ENCODE assay signal across 8 cellular contexts in the genomic region with DNA sequence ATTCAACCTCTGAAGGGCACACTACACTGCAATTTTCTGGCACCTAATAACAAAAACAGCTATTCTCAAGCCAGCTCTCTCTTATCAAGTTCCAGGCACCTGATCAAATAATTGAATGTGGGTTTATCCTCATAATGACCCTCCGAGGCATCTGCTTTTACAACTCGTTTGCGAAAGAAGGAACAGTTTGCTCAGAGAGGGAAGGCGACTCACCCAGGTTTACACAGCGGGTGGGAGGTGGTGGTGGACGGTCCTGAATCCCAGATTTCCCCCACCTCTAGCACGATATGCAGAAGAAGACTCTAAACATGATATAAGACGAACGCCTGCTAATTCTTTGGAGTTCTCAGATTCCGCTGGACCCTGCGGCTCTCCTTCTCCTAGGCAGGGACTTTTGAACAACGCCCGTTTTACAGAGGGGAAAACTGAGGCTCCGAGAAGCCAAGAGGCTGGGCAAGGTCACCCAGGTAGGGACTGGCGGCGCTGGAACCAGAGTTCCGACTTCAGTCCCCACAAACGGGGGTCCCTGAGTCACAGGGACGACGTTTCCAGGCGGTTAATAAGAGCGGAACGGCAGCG. TPM values are rescaled to one million over a fixed set of nuclear protein-coding genes. Genes with fewer than 3 reads are reported as not detected.
A peak's percentile ranks its signal among the peaks of the same experiment; 100 is the strongest.
DNase-seq lines count a peak whose midpoint lies in the region; ATAC-seq and TF ChIP-seq lines count a peak whose summit lies in the region.

No MANE protein-coding gene starts in this region.

- peaks cover 13% of the 10 kb centered on the region for H3K4me1 ChIP-seq in ACC112 (ENCODE audit: control insufficient read depth, insufficient read depth, low read length, unreplicated experiment)
- H3K4me1 ChIP-seq in mucosa of descending colon (ENCODE audit: low read depth), result peaks cover 30% of the 10 kb centered on the region

- H3K9me3 ChIP-seq in mucosa of descending colon, result no peaks in the 10 kb centered on the region

- peaks cover 1% of the 10 kb centered on the region for H3K27me3 Mint-ChIP-seq in IgD-negative memory B cell
- no peaks in the 10 kb centered on the region for H3K27me3 Mint-ChIP-seq in brain

- ATAC-seq in mucosa of descending colon, result no peak
- no peak for ATAC-seq in HG03135 (IDR thresholded peaks at IDR 0.05; ENCODE audit: unreplicated experiment)
- ATAC-seq in HG02970 (IDR thresholded peaks at IDR 0.05; ENCODE audit: low FRiP score, unreplicated experiment), result no peak

- peaks cover 26 to 42% (median 38%) of the 10 kb centered on the region in 3 donors for H3K4me1 Mint-ChIP-seq in IgD-negative memory B cell
- peaks cover 76% of the 10 kb centered on the region for H3K4me1 Mint-ChIP-seq in brain

- H3K9me3 Mint-ChIP-seq in IgD-negative memory B cell (no peaks in the 10 kb centered on the region), brain (no peaks in the 10 kb centered on the region)

- no peaks in the 10 kb centered on the region for H3K27me3 ChIP-seq in ACC112 (ENCODE audit: insufficient read depth, low read length)

- H3K4me3 ChIP-seq in ACC112 (ENCODE audit: low read depth, low read length) (peak overlapping the region; percentile 98), mucosa of descending colon (peak overlapping the region; percentile 94)

- peaks cover 74% of the 10 kb centered on the region for H3K79me2 ChIP-seq in ACC112 (ENCODE audit: control insufficient read depth, insufficient read depth, low read length, unreplicated experiment)

- intact Hi-C loops in mucosa of descending colon (cut with DNase I, micrococcal nuclease), result no loop called here

- H3K27ac Mint-ChIP-seq in IgD-negative memory B cell (peak overlapping the region; percentile 94 to 98 (median 94)), brain (peak overlapping the region; percentile 91 to 96 (median 92))

- H3K4me3 Mint-ChIP-seq in IgD-negative memory B cell, result peak overlapping the region; percentile 84 to 95 (median 88)
- peak overlapping the region; percentile 91 to 94 (median 92) for H3K4me3 Mint-ChIP-seq in brain

- peak overlapping the region; percentile 44; the same call in 1 of the 2 replicates for H3K27ac ChIP-seq in ACC112 (ENCODE audit: low read depth, low read length)

- H2AFZ ChIP-seq in ACC112 (ENCODE audit: low read length, unreplicated experiment), result peak overlapping the region; percentile 87

- peaks cover 7% of the 10 kb centered on the region for H3K36me3 Mint-ChIP-seq in IgD-negative memory B cell
- H3K36me3 Mint-ChIP-seq in brain, result peaks cover 27% of the 10 kb centered on the region

- DNase-seq in mucosa of descending colon, result peak in 1 of 3 donors; percentile 37
- DNase-seq in NCI-H1436 treated with DMSO at 0.1 percent for 48 hours (lab: John Stamatoyannopoulos, UW), result no peak
- no peak for DNase-seq in GDM1 (lab: John Stamatoyannopoulos, UW)

- TF ChIP-seq CTCF in brain (conservative IDR thresholded peaks at IDR 0.05) (no peak), mucosa of descending colon (IDR thresholded peaks at IDR 0.05) (no peak)

- H3K36me3 ChIP-seq in ACC112 (ENCODE audit: insufficient read depth, low read length) (no peaks in the 10 kb centered on the region), mucosa of descending colon (ENCODE audit: low read depth) (no peaks in the 10 kb centered on the region)

RNA-seq across cellular contexts. Expression of gene SGTA, which starts 0.6 kb away (rescaled TPM):
- polyA plus RNA-seq in IgD-negative memory B cell (44.2 TPM), brain (ENCODE audit: insufficient read depth, low read depth, low replicate concordance) (207 TPM)
- 10 to 100 TPM; 37.7 to 52.7 (median 48.9) TPM for total RNA-seq in mucosa of descending colon

RNA-seq across cellular contexts. Expression of gene THOP1, which starts 2.9 kb away (rescaled TPM):
- polyA plus RNA-seq in IgD-negative memory B cell, result 54.4 TPM
- polyA plus RNA-seq in brain (ENCODE audit: insufficient read depth, low read depth, low replicate concordance), result 107 TPM
- total RNA-seq in mucosa of descending colon, result 10 to 100 TPM; 38.5 to 53.1 (median 46.6) TPM

RNA-seq across cellular contexts. Expression of gene ZNF554, which starts 37.2 kb away (rescaled TPM):
- polyA plus RNA-seq in IgD-negative memory B cell, result 4.7 TPM
- polyA plus RNA-seq in brain (ENCODE audit: insufficient read depth, low read depth, low replicate concordance), result 6.0 TPM
- total RNA-seq in mucosa of descending colon, result 1 to 10 TPM; 3.0 to 4.7 (median 3.9) TPM

RNA-seq across cellular contexts. Expression of gene SLC39A3, which starts 42.6 kb away (rescaled TPM):
- 86.9 TPM for polyA plus RNA-seq in IgD-negative memory B cell
- polyA plus RNA-seq in brain (ENCODE audit: insufficient read depth, low read depth, low replicate concordance), result 93.6 TPM
- 10 to 100 TPM; 15.5 to 20.9 (median 19.2) TPM for total RNA-seq in mucosa of descending colon

RNA-seq across cellular contexts. Expression of gene ZNF555, which starts 58.8 kb away (rescaled TPM):
- 6.3 TPM for polyA plus RNA-seq in IgD-negative memory B cell
- polyA plus RNA-seq in brain (ENCODE audit: insufficient read depth, low read depth, low replicate concordance), result 2.3 TPM
- total RNA-seq in mucosa of descending colon, result 1 to 10 TPM; 3.0 to 8.4 (median 4.8) TPM
